ENCODE assay signal across 23 cellular contexts in genomic region chrX:147958316-147958715, GRCh38. TPM values are rescaled to one million over a fixed set of nuclear protein-coding genes. Genes with fewer than 3 reads are reported as not detected.
DNase-seq lines count a peak whose midpoint lies in the region; ATAC-seq and TF ChIP-seq lines count a peak whose summit lies in the region.
"Had no signal": no experiment of that assay in that cellular context is flagged by ENCODE, and none has a peak within 500 bp of the region (broad histone marks: within the 10 kb centered on the region; RNA-seq: fewer than 3 reads in every experiment).

No MANE protein-coding gene starts in this region.

- no peak overlapping the region for H3K9ac ChIP-seq in adipocyte (ENCODE audit: low read length)
- H3K9ac ChIP-seq: BLaER1 had no signal

- no peak for TF ChIP-seq CTCF in AG09319 (IDR thresholded peaks at IDR 0.05; ENCODE audit: low read depth, low read length)
- no peak for TF ChIP-seq CTCF in prostate gland (IDR thresholded peaks at IDR 0.05)

- H3K9me3 ChIP-seq in adipocyte (ENCODE audit: control insufficient read depth, low read length): no peaks in the 10 kb centered on the region
- H3K9me3 ChIP-seq in prostate gland: no peaks in the 10 kb centered on the region
- H3K9me3 ChIP-seq: BLaER1, right lobe of liver had no signal

- ATAC-seq in stimulated activated naive B cell treated with anti-CD40 and anti-IgM and Interleukin-4, amounts not matched to agents 10 μg/mL and 1 μg/mL and 100 μg/mL, for 72 hours (replicated peaks): no peak
- ATAC-seq: activated CD4-positive, alpha-beta T cell treated with anti-CD3 and anti-CD28 coated beads for 36 hours; effector memory CD8-positive, alpha-beta T cell; right lobe of liver had no signal

- no peak overlapping the region for H3K27ac Mint-ChIP-seq in stimulated activated naive B cell treated with anti-CD40 and anti-IgM and Interleukin-4, amounts not matched to agents 10 μg/mL and 1 μg/mL and 100 μg/mL, for 72 hours
- H3K27ac Mint-ChIP-seq: activated CD4-positive, alpha-beta T cell treated with anti-CD3 and anti-CD28 coated beads for 36 hours; activated naive CD4-positive, alpha-beta T cell treated with anti-CD3 and anti-CD28 coated beads for 36 hours; effector memory CD8-positive, alpha-beta T cell had no signal

- H3K4me3 ChIP-seq in adipocyte (ENCODE audit: low read length) (no peak overlapping the region), prostate gland (no peak overlapping the region)
- H3K4me3 ChIP-seq: BLaER1, cardiac muscle cell, right lobe of liver had no signal

- peaks cover 12% of the 10 kb centered on the region for H3K4me1 ChIP-seq in adipocyte (ENCODE audit: control insufficient read depth, insufficient read depth, low read length)
- H3K4me1 ChIP-seq in prostate gland (replicated peaks): no peaks in the 10 kb centered on the region
- H3K4me1 ChIP-seq: BLaER1, right lobe of liver had no signal

- no peaks in the 10 kb centered on the region for H3K36me3 Mint-ChIP-seq in stimulated activated naive B cell treated with anti-CD40 and anti-IgM and Interleukin-4, amounts not matched to agents 10 μg/mL and 1 μg/mL and 100 μg/mL, for 72 hours

- H3K27ac ChIP-seq in prostate gland: no peak overlapping the region
- H3K27ac ChIP-seq: BLaER1, cardiac muscle cell, right lobe of liver had no signal

- DNase-seq in AG09319 (ENCODE audit: extremely low read depth, low read depth) (peak; percentile 10), HPDE6-E6E7 (ENCODE audit: extremely low spot score) (peak; percentile 33), adipocyte (ENCODE audit: low read depth) (peak; percentile 18), iris pigment epithelial cell (ENCODE audit: low read depth) (peak; percentile 74), NCI-H2107 treated with DMSO at 0.1 percent for 48 hours (lab: John Stamatoyannopoulos, UW; ENCODE audit: unreplicated experiment) (no peak), prostate gland (ENCODE audit: low spot score) (no peak), GOT3 (lab: John Stamatoyannopoulos, UW) (no peak)
- DNase-seq in stimulated activated naive B cell treated with anti-CD40 and anti-IgM and Interleukin-4, amounts not matched to agents 10 μg/mL and 1 μg/mL and 100 μg/mL, for 72 hours: no peak
- DNase-seq: activated CD4-positive, alpha-beta T cell treated with anti-CD3 and anti-CD28 coated beads for 36 hours; activated CD8-positive, alpha-beta memory T cell treated with anti-CD3 and anti-CD28 coated beads, Interleukin-2, amount 50 U/mL, for 48 hours; activated naive CD4-positive, alpha-beta T cell treated with anti-CD3 and anti-CD28 coated beads for 36 hours; effector memory CD8-positive, alpha-beta T cell; mesendoderm; MM.1S; NCI-H2081 treated with DMSO at 0.1 percent for 48 hours; right lobe of liver; Right ventricle myocardium superior; stimulated activated CD4-positive, alpha-beta T cell treated with anti-CD3 and anti-CD28 coated beads, Interleukin-2, amount 100 ng/mL, for 48 hours; stimulated activated CD8-positive, alpha-beta memory T cell treated with anti-CD3 and anti-CD28 coated beads, Interleukin-4, amount 100 ng/mL, for 48 hours; T-helper 9 cell had no signal

- H3K4me1 Mint-ChIP-seq in stimulated activated naive B cell treated with anti-CD40 and anti-IgM and Interleukin-4, amounts not matched to agents 10 μg/mL and 1 μg/mL and 100 μg/mL, for 72 hours: no peaks in the 10 kb centered on the region
- H3K4me1 Mint-ChIP-seq: activated CD4-positive, alpha-beta T cell treated with anti-CD3 and anti-CD28 coated beads for 36 hours had no signal

- H3K27me3 ChIP-seq in adipocyte (replicated peaks; ENCODE audit: control insufficient read depth, insufficient read depth, low read length) (no peaks in the 10 kb centered on the region), prostate gland (replicated peaks; ENCODE audit: insufficient read depth) (no peaks in the 10 kb centered on the region)
- H3K27me3 ChIP-seq: BLaER1, cardiac muscle cell, right lobe of liver had no signal

- no peaks in the 10 kb centered on the region for H3K9me3 Mint-ChIP-seq in stimulated activated naive B cell treated with anti-CD40 and anti-IgM and Interleukin-4, amounts not matched to agents 10 μg/mL and 1 μg/mL and 100 μg/mL, for 72 hours
- H3K9me3 Mint-ChIP-seq: activated naive CD4-positive, alpha-beta T cell treated with anti-CD3 and anti-CD28 coated beads for 36 hours; effector memory CD8-positive, alpha-beta T cell had no signal

- TF ChIP-seq POLR2A in prostate gland (IDR thresholded peaks at IDR 0.05): no peak

- no peaks in the 10 kb centered on the region for H3K36me3 ChIP-seq in adipocyte (ENCODE audit: control insufficient read depth, insufficient read depth, low read length, severe bottlenecking)
- H3K36me3 ChIP-seq in prostate gland: no peaks in the 10 kb centered on the region
- H3K36me3 ChIP-seq: BLaER1, cardiac muscle cell, right lobe of liver had no signal

- intact Hi-C loops in prostate gland (cut with DNase I): no loop called here

- H3K27me3 Mint-ChIP-seq in stimulated activated naive B cell treated with anti-CD40 and anti-IgM and Interleukin-4, amounts not matched to agents 10 μg/mL and 1 μg/mL and 100 μg/mL, for 72 hours: no peaks in the 10 kb centered on the region
- H3K27me3 Mint-ChIP-seq: activated CD4-positive, alpha-beta T cell treated with anti-CD3 and anti-CD28 coated beads for 36 hours had no signal

- no peak overlapping the region for H3K4me3 Mint-ChIP-seq in stimulated activated naive B cell treated with anti-CD40 and anti-IgM and Interleukin-4, amounts not matched to agents 10 μg/mL and 1 μg/mL and 100 μg/mL, for 72 hours
- H3K4me3 Mint-ChIP-seq: activated CD4-positive, alpha-beta T cell treated with anti-CD3 and anti-CD28 coated beads for 36 hours; activated naive CD4-positive, alpha-beta T cell treated with anti-CD3 and anti-CD28 coated beads for 36 hours; effector memory CD8-positive, alpha-beta T cell had no signal

- 100% methylated on average over 1 of the region's 1 CpG for WGBS in prostate gland

RNA-seq across cellular contexts. Expression of gene FMR1NB, which starts 22.8 kb away (rescaled TPM):
- total RNA-seq in prostate gland: 10 to 100 TPM in 1 of 2 donors, not detected in 1; 15.3 TPM
- total RNA-seq: activated CD4-positive, alpha-beta T cell treated with anti-CD3 and anti-CD28 coated beads for 36 hours; activated naive CD4-positive, alpha-beta T cell treated with anti-CD3 and anti-CD28 coated beads for 36 hours; cardiac muscle cell; glomerular endothelial cell; right lobe of liver; Right ventricle myocardium superior had no signal

RNA-seq across cellular contexts. Expression of gene FMR1, which starts 46.6 kb away (rescaled TPM):
- 10 to 100 TPM; 22.0 to 34.6 TPM for total RNA-seq in prostate gland

Comparison
In these comparisons a context has a peak if more than half of its experiments do, and no peak if none do; other contexts are left out.
1. DNase-seq: peak in AG09319 (single experiment), HPDE6-E6E7 (single experiment), adipocyte (single experiment) and iris pigment epithelial cell (single experiment); none in stimulated activated naive B cell treated with anti-CD40 and anti-IgM and Interleukin-4, amounts not matched to agents 10 μg/mL and 1 μg/mL and 100 μg/mL, for 72 hours (single experiment), NCI-H2107 treated with DMSO at 0.1 percent for 48 hours (single experiment), prostate gland (single experiment) and GOT3 (single experiment).